ENCODE assay signal across 1 cellular context in genomic region chr10:86489071-86489810, GRCh38.
TF ChIP-seq lines count a peak whose summit lies in the region.

No MANE protein-coding gene starts in this region.

TF ChIP-seq in A549, 52 proteins besides CTCF, POLR2A, EP300 and RAD21 (continued from another document):
- no peak for TF ChIP-seq MAFK (IDR thresholded peaks at IDR 0.05; ENCODE audit: partially characterized antibody)
